ENCODE assay signal across 8 cellular contexts in genomic region chr9:109244179-109245132, GRCh38.
DNase-seq lines count a peak whose midpoint lies in the region; ATAC-seq and TF ChIP-seq lines count a peak whose summit lies in the region.

No MANE protein-coding gene starts in this region.

- no peak overlapping the region for H3K27ac Mint-ChIP-seq in memory B cell

- peaks cover 2% of the 10 kb centered on the region for H3K4me1 Mint-ChIP-seq in memory B cell

- DNase-seq in AG04450 (ENCODE audit: low read depth, low spot score) = no peak
- peak; percentile 20 to 63 for DNase-seq in NCI-H526 (lab: John Stamatoyannopoulos, UW)
- DNase-seq in activated CD4-positive, alpha-beta T cell treated with anti-CD3 and anti-CD28 coated beads, Interleukin-2, amount 50 U/mL, for 24 hours (ENCODE audit: low read depth in 1 of 2, low spot score in 1 of 2) = peak; percentile 45 to 54
- peak; percentile 45 for DNase-seq in effector CD4-positive, alpha-beta T cell
- peak; percentile 65 to 71 for DNase-seq in memory B cell (ENCODE audit: low spot score in 2 of 2)
- peak; percentile 22 to 41 for DNase-seq in stimulated activated CD8-positive, alpha-beta memory T cell treated with anti-CD3 and anti-CD28 coated beads, Interleukin-2, amount 100 ng/mL, for 1 hour (ENCODE audit: low read depth in 2 of 2)

- H3K27me3 Mint-ChIP-seq in memory B cell = peaks cover 10% of the 10 kb centered on the region

- no peaks in the 10 kb centered on the region for H3K9me3 ChIP-seq in AG04450 (ENCODE audit: control insufficient read depth, insufficient read depth, low read length)

- H3K36me3 Mint-ChIP-seq in memory B cell = no peaks in the 10 kb centered on the region

- no peak overlapping the region for H3K4me3 Mint-ChIP-seq in memory B cell

- POLR2A ChIA-PET in AG04450 (lab: Yijun Ruan, JAX) = no interaction called here

- ATAC-seq in GM18861 (IDR thresholded peaks at IDR 0.05; ENCODE audit: unreplicated experiment) (peak; percentile 93), HG03139 (IDR thresholded peaks at IDR 0.05; ENCODE audit: unreplicated experiment) (peak; percentile 82), memory B cell (ENCODE audit: low read depth) (peak; percentile 77)

- CTCF ChIA-PET in AG04450 (lab: Charles Lee) = interaction anchor here (0.9 to 2.1 kb wide), 9 partner anchors 9 to 74 kb away, joined by 3 to 7 read pairs (median 4); no protein-coding TSS in a partner anchor

- H3K27ac ChIP-seq in AG04450 (ENCODE audit: low read depth, low read length) = no peak overlapping the region

- peak; percentile 94 for TF ChIP-seq CTCF in AG04450 (IDR thresholded peaks at IDR 0.05; ENCODE audit: low read depth, low read length)

- peaks cover 6% of the 10 kb centered on the region for H3K27me3 ChIP-seq in AG04450 (ENCODE audit: control insufficient read depth, insufficient read depth, low read length)

- H3K4me3 ChIP-seq in AG04450 (ENCODE audit: low read depth, low read length) = no peak overlapping the region

- no peaks in the 10 kb centered on the region for H3K9me3 Mint-ChIP-seq in memory B cell
